19 cellular contexts compared by ENCODE assay signal in genomic region chr7:770336-770735, GRCh38. TPM values are rescaled to one million over a fixed set of nuclear protein-coding genes. Genes with fewer than 3 reads are reported as not detected.
A peak's percentile ranks its signal among the peaks of the same experiment; 100 is the strongest.
DNase-seq lines count a peak whose midpoint lies in the region; ATAC-seq and TF ChIP-seq lines count a peak whose summit lies in the region.
"Had no signal": no experiment of that assay in that cellular context is flagged by ENCODE, and none has a peak within 500 bp of the region (broad histone marks: within the 10 kb centered on the region; RNA-seq: fewer than 3 reads in every experiment).

No MANE protein-coding gene starts in this region.

- H3K27me3 ChIP-seq in stomach = no peaks in the 10 kb centered on the region
- H3K27me3 ChIP-seq: thyroid gland had no signal

- no peak overlapping the region for H3K4me3 ChIP-seq in stomach
- H3K4me3 ChIP-seq: thyroid gland had no signal

- H3K27ac ChIP-seq in 22Rv1 (peak overlapping the region; percentile 99), VCaP (peak overlapping the region; percentile 58), stomach (peak overlapping the region in 4 of 5 donors; percentile 73 to 90 (median 81))

- no peaks in the 10 kb centered on the region for H3K9me3 ChIP-seq in stomach
- H3K9me3 ChIP-seq: thyroid gland had no signal

- no peak for TF ChIP-seq CTCF in 22Rv1 (IDR thresholded peaks at IDR 0.05)
- no peak for TF ChIP-seq CTCF in VCaP (conservative IDR thresholded peaks at IDR 0.05)
- no peak for TF ChIP-seq CTCF in stomach (IDR thresholded peaks at IDR 0.05)

- DNase-seq in left kidney (ENCODE audit: low read depth, low spot score) = peak; percentile 34
- DNase-seq in stomach = no peak
- no peak for DNase-seq in NCI-H2196 treated with DMSO at 0.1 percent for 48 hours (lab: John Stamatoyannopoulos, UW; ENCODE audit: unreplicated experiment)
- DNase-seq: activated naive CD4-positive, alpha-beta T cell; activated T-cell treated with anti-CD3 and anti-CD28 coated beads, Interleukin-2, amount 50 U/mL, for 4 hours; amniotic stem cell; C1 segment of cervical spinal cord; dermis blood vessel endothelial cell; hippocampal formation; NCI-H1930; NCI-H345; NCI-H82; nucleus accumbens; thyroid gland had no signal

- 88 to 97% (median 93%) methylated on average over 8 to 14 of the region's 14 CpGs for WGBS in stomach, 5 donors

- peaks cover 22 to 47% (median 30%) of the 10 kb centered on the region in 4 donors for H3K4me1 ChIP-seq in stomach
- H3K4me1 ChIP-seq: thyroid gland had no signal

- H3K36me3 ChIP-seq in stomach = peaks cover 8 to 68% (median 50%) of the 10 kb centered on the region in 4 donors

- no peak for TF ChIP-seq EP300 in stomach (IDR thresholded peaks at IDR 0.05)

- intact Hi-C loops in stomach (cut with DNase I; ENCODE audit: low total_unique reads) = loop anchor here (10.0 kb wide), 1 partner anchor 446 kb away; no protein-coding TSS in a partner anchor

- no peak for TF ChIP-seq POLR2A in stomach (IDR thresholded peaks at IDR 0.05)

- no peak for ATAC-seq in GM18867 (IDR thresholded peaks at IDR 0.05; ENCODE audit: unreplicated experiment)
- no peak for ATAC-seq in HG03521 (IDR thresholded peaks at IDR 0.05; ENCODE audit: unreplicated experiment)
- no peak for ATAC-seq in activated CD4-positive, CD25-positive, alpha-beta regulatory T cell treated with anti-CD3 and anti-CD28 coated beads, Interleukin-2, amount 50 U/mL, for 24 hours
- ATAC-seq: activated T-cell treated with anti-CD3 and anti-CD28 coated beads, Interleukin-2, amount 50 U/mL, for 4 hours had no signal

RNA-seq across cellular contexts. Expression of gene PRKAR1B, which starts 43.3 kb away (rescaled TPM):
- 10 to 100 TPM in 4 of 5 donors, 1 to 10 TPM in 1; 4.5 to 45.8 (median 15.2) TPM for total RNA-seq in stomach
- 1 to 10 TPM; 5.0 to 9.3 (median 7.8) TPM for polyA plus RNA-seq in stomach

RNA-seq across cellular contexts. Expression of gene DNAAF5, which starts 43.8 kb away (rescaled TPM):
- 100 to 1,000 TPM in 1 of 5 donors, 10 to 100 TPM in 3, 1 to 10 TPM in 1; 9.2 to 210 (median 33.3) TPM for total RNA-seq in stomach
- 10 to 100 TPM in 2 of 3 donors, 1 to 10 TPM in 1; 6.7 to 15.1 (median 10.2) TPM for polyA plus RNA-seq in stomach
